ENCODE assay signal across 8 cellular contexts in the genomic region with DNA sequence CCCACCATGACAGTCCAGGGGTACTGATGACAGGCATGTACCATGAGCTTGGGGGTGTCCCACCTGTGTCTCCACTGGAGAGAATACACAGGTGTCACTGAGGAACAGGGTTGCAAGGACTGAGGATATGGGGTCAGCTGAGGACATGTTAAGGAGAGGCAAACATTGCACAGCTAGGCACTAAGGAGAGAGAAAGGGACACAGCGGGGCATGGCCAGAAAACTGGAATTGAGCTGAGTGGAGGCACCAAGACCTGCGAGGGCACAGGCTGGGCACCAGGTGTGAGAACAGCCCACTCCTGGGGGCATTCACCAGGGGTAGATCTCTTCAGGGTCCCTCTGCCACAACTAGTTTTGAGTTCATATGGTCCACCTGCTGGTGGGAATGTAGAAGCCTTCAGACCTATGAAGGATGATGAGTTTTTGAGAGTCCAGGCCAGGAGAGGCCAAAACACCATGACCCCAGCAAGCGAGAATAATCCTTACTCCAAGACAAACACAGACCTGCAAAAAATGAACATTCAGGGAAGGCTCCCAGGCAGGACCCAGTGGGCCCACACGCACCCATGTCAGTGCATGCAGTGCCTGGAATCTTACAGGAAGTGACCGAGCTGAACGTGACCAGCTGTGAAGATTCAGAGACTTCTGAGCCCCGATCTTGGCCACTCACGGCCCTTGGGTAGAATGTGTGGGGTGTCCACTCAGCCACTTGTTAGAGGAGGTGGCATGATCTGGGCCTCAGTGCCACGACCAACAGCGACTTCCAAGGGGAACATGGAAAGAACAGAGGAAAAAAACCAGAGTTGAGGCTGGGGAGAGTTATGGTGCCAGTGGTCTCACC. TPM values are rescaled to one million over a fixed set of nuclear protein-coding genes. Genes with fewer than 3 reads are reported as not detected.
DNase-seq lines count a peak whose midpoint lies in the region; ATAC-seq, FAIRE-seq and TF ChIP-seq lines count a peak whose summit lies in the region.

No MANE protein-coding gene starts in this region.

- CTCF ChIA-PET in activated CD4-positive, alpha-beta T cell treated with anti-CD3 and anti-CD28 coated beads, Interleukin-2, amount 10 ng/mL, durations not matched to agents 7 days and 5 days (lab: Charles Lee), result interaction anchor here (1.5 kb wide), 1 partner anchor 10 kb away, joined by 4 read pairs; no protein-coding TSS in a partner anchor

- H3K4me3 ChIP-seq in right cardiac atrium (ENCODE audit: low read length) (peak overlapping the region; percentile 68), thoracic aorta (peak overlapping the region; percentile 91)

- peak overlapping the region; percentile 92 for H3K27ac ChIP-seq in VCaP
- peak overlapping the region; percentile 76 for H3K27ac ChIP-seq in right cardiac atrium (ENCODE audit: low read length)
- H3K27ac ChIP-seq in thoracic aorta, result peak overlapping the region in 1 of 2 donors; percentile 79

- POLR2A ChIA-PET in activated CD4-positive, alpha-beta T cell treated with anti-CD3 and anti-CD28 coated beads, Interleukin-2, amount 10 ng/mL, durations not matched to agents 7 days and 5 days (lab: Charles Lee), result no interaction called here

- no peak for DNase-seq in activated CD4-positive, alpha-beta T cell treated with anti-CD3 and anti-CD28 coated beads, Interleukin-2, amount 10 ng/mL, durations not matched to agents 7 days and 5 days
- DNase-seq in activated CD4-positive, alpha-beta T cell treated with anti-CD3 and anti-CD28 coated beads, Interleukin-2, amount 50 U/mL, for 1 hour, result no peak
- DNase-seq in right cardiac atrium, result no peak
- no peak for DNase-seq in thoracic aorta (ENCODE audit: low spot score)
- DNase-seq in GM12891 (ENCODE audit: insufficient read length, low spot score), result no peak
- no peak for DNase-seq in epidermal melanocyte (ENCODE audit: insufficient read length, low spot score)

- peak overlapping the region; percentile 97 for H3K4me3 Mint-ChIP-seq in activated CD4-positive, alpha-beta T cell treated with anti-CD3 and anti-CD28 coated beads, Interleukin-2, amount 10 ng/mL, durations not matched to agents 7 days and 5 days

- H3K27me3 Mint-ChIP-seq in activated CD4-positive, alpha-beta T cell treated with anti-CD3 and anti-CD28 coated beads, Interleukin-2, amount 10 ng/mL, durations not matched to agents 7 days and 5 days, result no peaks in the 10 kb centered on the region

- H3K4me1 ChIP-seq in right cardiac atrium (ENCODE audit: control insufficient read depth, insufficient read depth, low read length) (peaks cover 14% of the 10 kb centered on the region), thoracic aorta (ENCODE audit: control insufficient read depth in 1 of 2, low read depth in 2 of 2) (peaks cover 10 to 27% of the 10 kb centered on the region in 2 donors)

- WGBS in right cardiac atrium, result 66% methylated on average over 10 of the region's 10 CpGs

- H3K36me3 Mint-ChIP-seq in activated CD4-positive, alpha-beta T cell treated with anti-CD3 and anti-CD28 coated beads, Interleukin-2, amount 10 ng/mL, durations not matched to agents 7 days and 5 days (ENCODE audit: low read depth), result peaks cover 3% of the 10 kb centered on the region

- H3K9me3 ChIP-seq in right cardiac atrium (ENCODE audit: control insufficient read depth, low read length) (no peaks in the 10 kb centered on the region), thoracic aorta (no peaks in the 10 kb centered on the region)

- H3K9me3 Mint-ChIP-seq in activated CD4-positive, alpha-beta T cell treated with anti-CD3 and anti-CD28 coated beads, Interleukin-2, amount 10 ng/mL, durations not matched to agents 7 days and 5 days, result peaks cover 4% of the 10 kb centered on the region

- peak overlapping the region; percentile 90 for H3K27ac Mint-ChIP-seq in activated CD4-positive, alpha-beta T cell treated with anti-CD3 and anti-CD28 coated beads, Interleukin-2, amount 10 ng/mL, durations not matched to agents 7 days and 5 days

- TF ChIP-seq CTCF in VCaP (conservative IDR thresholded peaks at IDR 0.05) (peak; percentile 32), thoracic aorta (IDR thresholded peaks at IDR 0.05) (no peak)

- H3K27me3 ChIP-seq in right cardiac atrium (ENCODE audit: control insufficient read depth, insufficient read depth) (no peaks in the 10 kb centered on the region), thoracic aorta (replicated peaks; ENCODE audit: insufficient read depth) (no peaks in the 10 kb centered on the region)

- intact Hi-C loops in right cardiac atrium (cut with DNase I), result no loop called here

- no peak for FAIRE-seq in GM12891 (lab: Jason Lieb, UNC)

- H3K36me3 ChIP-seq in thoracic aorta, result no peaks in the 10 kb centered on the region

- peaks cover 38% of the 10 kb centered on the region for H3K4me1 Mint-ChIP-seq in activated CD4-positive, alpha-beta T cell treated with anti-CD3 and anti-CD28 coated beads, Interleukin-2, amount 10 ng/mL, durations not matched to agents 7 days and 5 days

- ATAC-seq in right cardiac atrium (no peak), thoracic aorta (ENCODE audit: insufficient number of reproducible peaks, low FRiP score, low read depth) (no peak), HG03460 (IDR thresholded peaks at IDR 0.05; ENCODE audit: unreplicated experiment) (no peak)

- TF ChIP-seq POLR2A in GM12891 (IDR thresholded peaks at IDR 0.05; ENCODE audit: low read depth, low read length), result no peak

TF ChIP-seq in GM12891, 5 proteins besides CTCF, POLR2A, EP300 and RAD21:
- TF ChIP-seq SPI1 (IDR thresholded peaks at IDR 0.05; ENCODE audit: low read depth, low read length) (no peak), PAX5 (IDR thresholded peaks at IDR 0.05; ENCODE audit: insufficient read depth, low read length, severe bottlenecking) (no peak), POLR2AphosphoS5 (IDR thresholded peaks at IDR 0.05; ENCODE audit: low read depth, low read length) (no peak), POU2F2 (IDR thresholded peaks at IDR 0.05; ENCODE audit: low read depth, low read length) (no peak), TAF1 (IDR thresholded peaks at IDR 0.05; ENCODE audit: low read depth, low read length) (no peak)

RNA-seq across cellular contexts. Expression of a gene that starts 1.4 kb away (rescaled TPM):
- total RNA-seq in activated CD4-positive, alpha-beta T cell treated with anti-CD3 and anti-CD28 coated beads, Interleukin-2, amount 10 ng/mL, durations not matched to agents 7 days and 5 days, result 1 to 10 TPM; 6.7 to 6.8 TPM
- total RNA-seq in right cardiac atrium (10 to 100 TPM; 19.2 to 22.6 (median 20.2) TPM), thoracic aorta (10 to 100 TPM; 18.7 to 31.5 TPM)
- 13.6 TPM for polyA plus RNA-seq in right cardiac atrium
- 3.1 TPM for polyA plus RNA-seq in GM12891 (2012; ENCODE audit: low read depth, missing spikeins)

RNA-seq across cellular contexts. Expression of a gene that starts 11.6 kb away (rescaled TPM):
- total RNA-seq in activated CD4-positive, alpha-beta T cell treated with anti-CD3 and anti-CD28 coated beads, Interleukin-2, amount 10 ng/mL, durations not matched to agents 7 days and 5 days, result under 1 TPM; 0.35 to 0.74 TPM
- total RNA-seq in right cardiac atrium, result not detected
- polyA plus RNA-seq in right cardiac atrium, result not detected
- not detected for total RNA-seq in thoracic aorta
- not detected for polyA plus RNA-seq in GM12891 (2012; ENCODE audit: low read depth, missing spikeins)

RNA-seq across cellular contexts. Expression of a gene that starts 20.0 kb away (rescaled TPM):
- total RNA-seq in activated CD4-positive, alpha-beta T cell treated with anti-CD3 and anti-CD28 coated beads, Interleukin-2, amount 10 ng/mL, durations not matched to agents 7 days and 5 days, result 1,000 to 10,000 TPM in 1 of 2 experiments, 100 to 1,000 TPM in 1; 918 to 1,077 TPM
- total RNA-seq in right cardiac atrium, result 100 to 1,000 TPM; 513 to 681 (median 600) TPM
- polyA plus RNA-seq in right cardiac atrium, result 566 TPM
- 100 to 1,000 TPM; 747 to 789 TPM for total RNA-seq in thoracic aorta
- 2,915 TPM for polyA plus RNA-seq in GM12891 (2012; ENCODE audit: low read depth, missing spikeins)

RNA-seq across cellular contexts. Expression of a gene that starts 26.2 kb away (rescaled TPM):
- 1 to 10 TPM; 1.5 to 2.3 TPM for total RNA-seq in activated CD4-positive, alpha-beta T cell treated with anti-CD3 and anti-CD28 coated beads, Interleukin-2, amount 10 ng/mL, durations not matched to agents 7 days and 5 days
- total RNA-seq in right cardiac atrium (under 1 TPM; 0.33 to 0.82 (median 0.55) TPM), thoracic aorta (1 to 10 TPM; 1.6 to 3.9 TPM)
- 0.52 TPM for polyA plus RNA-seq in right cardiac atrium
- 1.4 TPM for polyA plus RNA-seq in GM12891 (2012; ENCODE audit: low read depth, missing spikeins)

RNA-seq across cellular contexts. Expression of a gene that starts 32.9 kb away (rescaled TPM):
- total RNA-seq in activated CD4-positive, alpha-beta T cell treated with anti-CD3 and anti-CD28 coated beads, Interleukin-2, amount 10 ng/mL, durations not matched to agents 7 days and 5 days, result 1 to 10 TPM; 4.8 to 5.3 TPM
- total RNA-seq in right cardiac atrium, result 1 to 10 TPM; 6.4 to 7.5 (median 6.8) TPM
- 2.4 TPM for polyA plus RNA-seq in right cardiac atrium
- total RNA-seq in thoracic aorta, result 10 to 100 TPM in 1 of 2 donors, 1 to 10 TPM in 1; 3.1 to 10.2 TPM
- 0.81 TPM for polyA plus RNA-seq in GM12891 (2012; ENCODE audit: low read depth, missing spikeins)
